Comparison of ENCODE assay signal across 19 cellular contexts in genomic region chr17:19718041-19718612, GRCh38. TPM values are rescaled to one million over a fixed set of nuclear protein-coding genes. Genes with fewer than 3 reads are reported as not detected.
"Had no signal": no experiment of that assay in that cellular context is flagged by ENCODE, and none has a peak within 500 bp of the region (broad histone marks: within the 10 kb centered on the region; RNA-seq: fewer than 3 reads in every experiment).

No MANE protein-coding gene starts in this region.

- H3K4me1 Mint-ChIP-seq: activated CD4-positive, alpha-beta T cell treated with anti-CD3 and anti-CD28 coated beads, Interleukin-2, amount 10 ng/mL, durations not matched to agents 7 days and 5 days; natural killer cell had no signal

- FAIRE-seq: colon had no signal

- H3K27me3 Mint-ChIP-seq: stimulated activated naive CD8-positive, alpha-beta T cell treated with anti-CD3 and anti-CD28 coated beads, Interleukin-15, Interleukin-2, amounts not matched to agents 100 ng/mL and 50 ng/mL, for 24 hours had no signal

- DNase-seq: activated CD4-positive, alpha-beta T cell treated with anti-CD3 and anti-CD28 coated beads, Interleukin-2, amount 10 ng/mL, durations not matched to agents 7 days and 5 days; activated CD4-positive, CD25-positive, alpha-beta regulatory T cell; activated CD8-positive, alpha-beta memory T cell treated with anti-CD3 and anti-CD28 coated beads for 24 hours; activated naive CD4-positive, alpha-beta T cell treated with anti-CD3 and anti-CD28 coated beads, Interleukin-2, amount 50 U/mL, for 16 hours; effector CD4-positive, alpha-beta T cell; left cardiac atrium; natural killer cell; stimulated activated CD4-positive, alpha-beta T cell treated with anti-CD3 and anti-CD28 coated beads, Interleukin-15, amount 100 ng/mL, for 24 hours; stimulated activated CD4-positive, alpha-beta T cell treated with anti-CD3 and anti-CD28 coated beads, Interleukin-4, amount 100 ng/mL, for 24 hours; T-helper 2 cell had no signal

- H3K27ac ChIP-seq: adrenal gland had no signal

- H3K4me3 Mint-ChIP-seq: activated CD4-positive, alpha-beta T cell treated with anti-CD3 and anti-CD28 coated beads, Interleukin-2, amount 10 ng/mL, durations not matched to agents 7 days and 5 days; natural killer cell; stimulated activated naive CD8-positive, alpha-beta T cell treated with anti-CD3 and anti-CD28 coated beads, Interleukin-15, Interleukin-2, amounts not matched to agents 100 ng/mL and 50 ng/mL, for 24 hours had no signal

- H3K27me3 ChIP-seq: adrenal gland had no signal

- H3K4me3 ChIP-seq: adrenal gland had no signal

- ATAC-seq: left cardiac atrium, natural killer cell had no signal

- H3K36me3 ChIP-seq: adrenal gland had no signal

- H3K9me3 Mint-ChIP-seq: activated CD4-positive, alpha-beta T cell treated with anti-CD3 and anti-CD28 coated beads, Interleukin-2, amount 10 ng/mL, durations not matched to agents 7 days and 5 days; natural killer cell; stimulated activated naive CD8-positive, alpha-beta T cell treated with anti-CD3 and anti-CD28 coated beads, Interleukin-15, Interleukin-2, amounts not matched to agents 100 ng/mL and 50 ng/mL, for 24 hours had no signal

- H3K9me3 ChIP-seq: adrenal gland had no signal

- H3K27ac Mint-ChIP-seq: activated CD4-positive, alpha-beta T cell treated with anti-CD3 and anti-CD28 coated beads, Interleukin-2, amount 10 ng/mL, durations not matched to agents 7 days and 5 days; natural killer cell had no signal

- H3K36me3 Mint-ChIP-seq: natural killer cell had no signal

RNA-seq across cellular contexts. Expression of gene SLC47A2, which starts 1.7 kb away (rescaled TPM):
- total RNA-seq: activated CD4-positive, alpha-beta T cell treated with anti-CD3 and anti-CD28 coated beads, Interleukin-2, amount 10 ng/mL, durations not matched to agents 7 days and 5 days; cardiac septum; epithelial cell of proximal tubule; glomerular endothelial cell; left cardiac atrium; mucosa of gallbladder; natural killer cell; osteoblast had no signal
- polyA plus RNA-seq: urinary bladder had no signal

RNA-seq across cellular contexts. Expression of gene ALDH3A1, which starts 30.0 kb away (rescaled TPM):
- total RNA-seq: activated CD4-positive, alpha-beta T cell treated with anti-CD3 and anti-CD28 coated beads, Interleukin-2, amount 10 ng/mL, durations not matched to agents 7 days and 5 days; glomerular endothelial cell; natural killer cell had no signal
